ENCODE assay signal across 8 cellular contexts in genomic region chrX:76149160-76149841, GRCh38. TPM values are rescaled to one million over a fixed set of nuclear protein-coding genes. Genes with fewer than 3 reads are reported as not detected.
DNase-seq lines count a peak whose midpoint lies in the region; ATAC-seq and TF ChIP-seq lines count a peak whose summit lies in the region.
"Not testable (repeated sequence)": the region's sequence is repeated elsewhere in the genome, so short reads cannot be mapped to it uniquely, and the experiment has no call there.

No MANE protein-coding gene starts in this region.

- H3K36me3 ChIP-seq in CD8-positive, alpha-beta memory T cell (ENCODE audit: insufficient read depth, low read length); adipocyte (ENCODE audit: control insufficient read depth, insufficient read depth, low read length, severe bottlenecking); gastrocnemius medialis: not testable (repeated sequence)

- not testable (repeated sequence) for H3K4me3 ChIP-seq in CD8-positive, alpha-beta memory T cell (ENCODE audit: low read length)
- peak overlapping the region; percentile 75 for H3K4me3 ChIP-seq in adipocyte (ENCODE audit: low read length)
- peak overlapping the region in 1 of 4 donors; percentile 48 for H3K4me3 ChIP-seq in gastrocnemius medialis

- peak overlapping the region; percentile 67 to 87 (median 84) for H3K4me3 Mint-ChIP-seq in CD8-positive, alpha-beta memory T cell
- peak overlapping the region; percentile 80 to 95 (median 85) for H3K4me3 Mint-ChIP-seq in immature natural killer cell

- TF ChIP-seq POLR2A in gastrocnemius medialis (IDR thresholded peaks at IDR 0.05), result not testable (repeated sequence)

- not testable (repeated sequence) for H3K27me3 Mint-ChIP-seq in CD8-positive, alpha-beta memory T cell
- peaks cover 3 to 20% (median 14%) of the 10 kb centered on the region in 3 donors for H3K27me3 Mint-ChIP-seq in immature natural killer cell (ENCODE audit: low read depth in 3 of 3)

- not testable (repeated sequence) for H3K27ac ChIP-seq in CD8-positive, alpha-beta memory T cell (ENCODE audit: low read depth, low read length)
- H3K27ac ChIP-seq in gastrocnemius medialis, result peak overlapping the region in 1 of 4 donors; percentile 76

- H3K36me3 Mint-ChIP-seq in CD8-positive, alpha-beta memory T cell; immature natural killer cell: not testable (repeated sequence)

- CTCF ChIA-PET in CD8-positive, alpha-beta memory T cell (lab: Charles Lee), result interaction anchor here (1.3 to 1.4 kb wide), 2 partner anchors 24 to 875 kb away, joined by 4 to 6 read pairs; partner anchors contain the start of genes PBDC1 and UPRT

- not testable (repeated sequence) for H3K27me3 ChIP-seq in CD8-positive, alpha-beta memory T cell (ENCODE audit: insufficient read depth, low read length, poor library complexity, severe bottlenecking); adipocyte (replicated peaks; ENCODE audit: control insufficient read depth, insufficient read depth, low read length); gastrocnemius medialis

- not testable (repeated sequence) for H3K9ac ChIP-seq in adipocyte (ENCODE audit: low read length)

- H3K4me1 Mint-ChIP-seq in CD8-positive, alpha-beta memory T cell, result peaks cover 20 to 21% (median 21%) of the 10 kb centered on the region in 3 donors
- H3K4me1 Mint-ChIP-seq in immature natural killer cell, result peaks cover 22 to 23% of the 10 kb centered on the region in 2 donors

- ATAC-seq in GM19397 (IDR thresholded peaks at IDR 0.05; ENCODE audit: unreplicated experiment), result peak; percentile 54
- ATAC-seq in HG02678 (IDR thresholded peaks at IDR 0.05; ENCODE audit: unreplicated experiment), result peak; percentile 48
- peak; percentile 59 for ATAC-seq in HG03439 (IDR thresholded peaks at IDR 0.05; ENCODE audit: unreplicated experiment)
- ATAC-seq in SK-N-SH treated with all-trans-retinoic acid at 6 μM for 48 hours, result peak; percentile 73
- peak; percentile 71 to 81 for ATAC-seq in gastrocnemius medialis

- H3K9me3 ChIP-seq in CD8-positive, alpha-beta memory T cell (ENCODE audit: low read length); adipocyte (ENCODE audit: control insufficient read depth, low read length); gastrocnemius medialis: not testable (repeated sequence)

- intact Hi-C loops in gastrocnemius medialis (cut with DNase I; ENCODE audit: low total_unique reads), result loop anchor here (10.0 kb wide), 1 partner anchor 994 kb away; the partner anchor contains the start of gene ABCB7

- peak overlapping the region; percentile 95 to 100 (median 98) for H3K27ac Mint-ChIP-seq in CD8-positive, alpha-beta memory T cell
- peak overlapping the region; percentile 95 to 100 (median 98) for H3K27ac Mint-ChIP-seq in immature natural killer cell

- H3K4me1 ChIP-seq in CD8-positive, alpha-beta memory T cell (ENCODE audit: insufficient read depth, low read length), result peaks cover 21% of the 10 kb centered on the region
- peaks cover 12% of the 10 kb centered on the region for H3K4me1 ChIP-seq in adipocyte (ENCODE audit: control insufficient read depth, insufficient read depth, low read length)
- peaks cover 10 to 22% of the 10 kb centered on the region in 2 donors for H3K4me1 ChIP-seq in gastrocnemius medialis

- H3K9me3 Mint-ChIP-seq in CD8-positive, alpha-beta memory T cell; immature natural killer cell: not testable (repeated sequence)

- not testable (repeated sequence) for TF ChIP-seq CTCF in gastrocnemius medialis (IDR thresholded peaks at IDR 0.05 in 4 of 5, conservative IDR thresholded peaks at IDR 0.05 in 1 of 5)

- not testable (repeated sequence) for DNase-seq in CD8-positive, alpha-beta memory T cell; adipocyte (ENCODE audit: low read depth); immature natural killer cell; gastrocnemius medialis

- POLR2A ChIA-PET in CD8-positive, alpha-beta memory T cell (lab: Charles Lee), result not testable (repeated sequence)

- in situ Hi-C loops in gastrocnemius medialis (cut with MboI; ENCODE audit: low sequenced_read_pairs in 4 of 4), result not testable (repeated sequence)

RNA-seq across cellular contexts. Expression of gene PBDC1, which starts 23.6 kb away (rescaled TPM):
- 10 to 100 TPM; 43.9 to 46.9 TPM for total RNA-seq in CD8-positive, alpha-beta memory T cell
- 55.2 TPM for polyA plus RNA-seq in CD8-positive, alpha-beta memory T cell
- 10 to 100 TPM; 32.4 to 56.5 (median 42.7) TPM for polyA plus RNA-seq in immature natural killer cell
- total RNA-seq in gastrocnemius medialis, result 10 to 100 TPM; 10.3 to 16.1 (median 11.3) TPM
